8 cellular contexts compared by ENCODE assay signal in genomic region chr10:124539935-124540641, GRCh38.
DNase-seq lines count a peak whose midpoint lies in the region; ATAC-seq and TF ChIP-seq lines count a peak whose summit lies in the region.

No MANE protein-coding gene starts in this region.

- peak; percentile 83 for TF ChIP-seq CTCF in DND-41 (IDR thresholded peaks at IDR 0.05; ENCODE audit: borderline replicate concordance, extremely low read depth, low read length, poor library complexity, severe bottlenecking)
- peak; percentile 53 to 78 (median 60) for TF ChIP-seq CTCF in HCT116 (IDR thresholded peaks at IDR 0.05 in 2 of 3, conservative IDR thresholded peaks at IDR 0.05 in 1 of 3; ENCODE audit: borderline replicate concordance in 1 of 3, insufficient read depth in 1 of 3, low read depth in 2 of 3, low read length in 2 of 3)
- peak; percentile 73 for TF ChIP-seq CTCF in RWPE2 (IDR thresholded peaks at IDR 0.05; ENCODE audit: poor library complexity, severe bottlenecking)
- TF ChIP-seq CTCF in cardiac muscle cell (IDR thresholded peaks at IDR 0.05; ENCODE audit: low read depth, low read length), result peak; percentile 84
- TF ChIP-seq CTCF in gastrocnemius medialis (IDR thresholded peaks at IDR 0.05 in 4 of 5, conservative IDR thresholded peaks at IDR 0.05 in 1 of 5), result peak; percentile 93 to 95 (median 94)

- no peak overlapping the region for H3K4me2 ChIP-seq in DND-41 (ENCODE audit: insufficient read depth, low read length)
- no peak overlapping the region for H3K4me2 ChIP-seq in HCT116 (ENCODE audit: low read length)

- no peak overlapping the region for H3K27ac ChIP-seq in DND-41 (ENCODE audit: low read length)
- H3K27ac ChIP-seq in HCT116 (ENCODE audit: low read depth, low read length), result no peak overlapping the region
- H3K27ac ChIP-seq in RWPE2 (ENCODE audit: poor library complexity, severe bottlenecking), result no peak overlapping the region
- H3K27ac ChIP-seq in cardiac muscle cell, result no peak overlapping the region
- peak overlapping the region in 1 of 4 donors; percentile 37 for H3K27ac ChIP-seq in gastrocnemius medialis

- intact Hi-C loops in HCT116 (cut with micrococcal nuclease), result loop anchor here (10.0 kb wide), 1 partner anchor 445 kb away; no protein-coding TSS in a partner anchor
- intact Hi-C loops in gastrocnemius medialis (cut with DNase I; ENCODE audit: low total_unique reads), result loop anchor here (1.0 to 5.0 kb wide), 2 partner anchors 25 to 87 kb away; no protein-coding TSS in a partner anchor

- no peak overlapping the region for H3K9ac ChIP-seq in DND-41 (ENCODE audit: low read depth, low read length)
- H3K9ac ChIP-seq in HCT116 (ENCODE audit: low read length), result no peak overlapping the region

- ATAC-seq in DND-41 (ENCODE audit: insufficient read depth, low read depth), result peak; percentile 88
- peak; percentile 83 for ATAC-seq in HCT116
- ATAC-seq in RWPE2 (ENCODE audit: low read depth), result peak; percentile 68
- peak; percentile 75 to 82 for ATAC-seq in gastrocnemius medialis

- H3K4me3 ChIP-seq in DND-41 (ENCODE audit: low read depth in 1 of 2, low read length in 2 of 2) (no peak overlapping the region), HCT116 (replicated peaks in 1 of 2; ENCODE audit: low read depth in 1 of 2, low read length in 2 of 2) (no peak overlapping the region), RWPE2 (ENCODE audit: severe bottlenecking) (no peak overlapping the region), cardiac muscle cell (no peak overlapping the region), gastrocnemius medialis (peak overlapping the region in 3 of 4 donors; percentile 6 to 29 (median 29))

- TF ChIP-seq RAD21 in HCT116 (IDR thresholded peaks at IDR 0.05; ENCODE audit: low read depth), result peak; percentile 86

- H2AFZ ChIP-seq in DND-41 (ENCODE audit: low read depth, low read length) (no peak overlapping the region), HCT116 (ENCODE audit: low read depth, low read length, poor library complexity, severe bottlenecking) (no peak overlapping the region)

- H3K9me3 ChIP-seq in DND-41 (ENCODE audit: insufficient read depth, low read length, severe bottlenecking), result no peaks in the 10 kb centered on the region
- no peaks in the 10 kb centered on the region for H3K9me3 ChIP-seq in HCT116 (ENCODE audit: control insufficient read depth in 1 of 2, insufficient read depth in 1 of 2, low read depth in 1 of 2, low read length in 2 of 2)
- H3K9me3 ChIP-seq in RWPE2 (ENCODE audit: severe bottlenecking), result no peaks in the 10 kb centered on the region
- no peaks in the 10 kb centered on the region for H3K9me3 ChIP-seq in cardiac muscle cell (ENCODE audit: low read depth)
- no peaks in the 10 kb centered on the region for H3K9me3 ChIP-seq in gastrocnemius medialis

- DNase-seq in DND-41, result peak; percentile 74
- no peak for DNase-seq in HCT116 (ENCODE audit: low read depth, low spot score)
- no peak for DNase-seq in RWPE2 (ENCODE audit: low spot score)
- peak; percentile 60 for DNase-seq in activated gamma-delta T cell treated with anti-CD3 and anti-CD28 coated beads, Interleukin-2, amount 50 U/mL, for 16 hours (ENCODE audit: low read depth)
- DNase-seq in cardiac muscle cell (ENCODE audit: low read depth in 1 of 2, low spot score in 1 of 2), result peak; percentile 58 to 78
- DNase-seq in gastrocnemius medialis, result peak; percentile 42 to 64
- DNase-seq in H4 (ENCODE audit: low spot score), result no peak
- no peak for DNase-seq in inferior parietal cortex (ENCODE audit: extremely low spot score)

- H3K27me3 ChIP-seq in DND-41 (ENCODE audit: insufficient read depth, low read length, poor library complexity) (no peaks in the 10 kb centered on the region), HCT116 (ENCODE audit: insufficient read depth, low read length) (no peaks in the 10 kb centered on the region), RWPE2 (ENCODE audit: insufficient read depth, poor library complexity, severe bottlenecking) (no peaks in the 10 kb centered on the region), cardiac muscle cell (no peaks in the 10 kb centered on the region), gastrocnemius medialis (no peaks in the 10 kb centered on the region)

- TF ChIP-seq POLR2A in HCT116 (IDR thresholded peaks at IDR 0.05; ENCODE audit: borderline replicate concordance, extremely low read depth, insufficient read depth, insufficient read length) (no peak), gastrocnemius medialis (IDR thresholded peaks at IDR 0.05) (no peak)

- H3K79me2 ChIP-seq in DND-41 (ENCODE audit: insufficient read depth, low read length), result no peaks in the 10 kb centered on the region
- H3K79me2 ChIP-seq in HCT116 (ENCODE audit: insufficient read depth, low read length), result no peaks in the 10 kb centered on the region

- in situ Hi-C loops in gastrocnemius medialis (cut with MboI; ENCODE audit: low sequenced_read_pairs in 4 of 4), result loop anchor here (5.0 to 25.0 kb wide), 4 partner anchors 197 to 297 kb away; partner anchors contain the start of gene FAM53B (in 3 of the 4)

- POLR2A ChIA-PET in HCT116 (lab: Charles Lee), result no interaction called here

- CTCF ChIA-PET in HCT116 (lab: Charles Lee), result interaction anchor here (1.5 to 2.1 kb wide), 3 partner anchors 10 to 206 kb away, joined by 5 to 10 read pairs (median 10); no protein-coding TSS in a partner anchor

- RAD21 ChIA-PET in HCT116 (lab: Charles Lee; ENCODE audit: low non-redundant PET in 1 of 2, low total read pairs in 2 of 2, uncharacterized antibody in 2 of 2, unreplicated experiment in 2 of 2), result no interaction called here

- H4K20me1 ChIP-seq in DND-41 (ENCODE audit: insufficient read depth, low read length) (no peaks in the 10 kb centered on the region), HCT116 (ENCODE audit: insufficient read depth) (no peaks in the 10 kb centered on the region)

- no peaks in the 10 kb centered on the region for H3K9me2 ChIP-seq in HCT116 (ENCODE audit: insufficient read depth)

- BruUV-seq in HCT116 (replicated peaks; lab: Mats Ljungman, UMichigan), result no TSS peak

- no peaks in the 10 kb centered on the region for H3K36me3 ChIP-seq in DND-41 (ENCODE audit: insufficient read depth, low read length)
- no peaks in the 10 kb centered on the region for H3K36me3 ChIP-seq in HCT116 (ENCODE audit: control insufficient read depth in 1 of 2, insufficient read depth in 2 of 2, low read length in 2 of 2)
- no peaks in the 10 kb centered on the region for H3K36me3 ChIP-seq in RWPE2 (ENCODE audit: low read depth)
- no peaks in the 10 kb centered on the region for H3K36me3 ChIP-seq in cardiac muscle cell
- no peaks in the 10 kb centered on the region for H3K36me3 ChIP-seq in gastrocnemius medialis

- H3K4me1 ChIP-seq in DND-41 (ENCODE audit: insufficient read depth, low read length) (peaks cover 11% of the 10 kb centered on the region), HCT116 (ENCODE audit: control insufficient read depth in 1 of 2, insufficient read depth in 2 of 2, low read length in 2 of 2) (no peaks in the 10 kb centered on the region), RWPE2 (ENCODE audit: insufficient read depth, poor library complexity, severe bottlenecking) (no peaks in the 10 kb centered on the region), cardiac muscle cell (ENCODE audit: low read depth) (no peaks in the 10 kb centered on the region), gastrocnemius medialis (peaks cover 13 to 15% of the 10 kb centered on the region in 2 donors)

TF ChIP-seq in HCT116, 20 proteins besides CTCF, POLR2A, EP300 and RAD21:
- no peak for TF ChIP-seq CEBPB (IDR thresholded peaks at IDR 0.05; ENCODE audit: low read depth)
- no peak for TF ChIP-seq ATF3 (IDR thresholded peaks at IDR 0.05)

Comparison
In these comparisons a context has a peak if more than half of its experiments do, and no peak if none do; other contexts are left out.
1. DNase-seq: peak in DND-41 (single experiment), activated gamma-delta T cell treated with anti-CD3 and anti-CD28 coated beads, Interleukin-2, amount 50 U/mL, for 16 hours (single experiment), cardiac muscle cell (2 of 2) and gastrocnemius medialis (2 of 2); none in HCT116 (single experiment), RWPE2 (single experiment), H4 (single experiment) and inferior parietal cortex (single experiment).
2. H3K4me3 ChIP-seq: peak in gastrocnemius medialis (3 of 4); none in DND-41 (0 of 2), HCT116 (0 of 2), RWPE2 (single experiment) and cardiac muscle cell (single experiment).
3. Peak in every context shown above with its lines, with median percentiles within 50 percentile points of each other: ATAC-seq and CTCF ChIP-seq.